In the genomic region with DNA sequence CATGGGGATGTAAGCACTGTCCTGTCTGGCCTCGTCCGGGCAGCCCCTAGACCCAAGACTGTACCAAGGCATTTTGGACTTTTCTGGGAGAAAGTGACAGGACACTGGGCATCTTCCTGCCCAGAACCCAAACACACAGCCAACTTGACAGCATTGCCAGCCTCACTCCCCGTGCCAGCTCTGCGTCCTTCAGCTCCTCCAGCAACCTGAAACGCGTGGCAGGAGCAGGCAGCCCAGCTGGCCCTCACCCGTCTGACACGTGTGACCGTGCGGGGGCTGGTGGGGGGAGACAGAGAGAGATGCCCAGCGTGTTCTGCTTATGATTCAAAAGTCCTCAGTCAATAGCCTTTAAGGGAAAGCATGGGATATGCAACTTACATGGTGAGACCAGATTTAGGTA, we compare ENCODE assay signal across 17 cellular contexts. TPM values are rescaled to one million over a fixed set of nuclear protein-coding genes. Genes with fewer than 3 reads are reported as not detected.
DNase-seq lines count a peak whose midpoint lies in the region; ATAC-seq, FAIRE-seq and TF ChIP-seq lines count a peak whose summit lies in the region.
"Had no signal": no experiment of that assay in that cellular context is flagged by ENCODE, and none has a peak within 500 bp of the region (broad histone marks: within the 10 kb centered on the region; RNA-seq: fewer than 3 reads in every experiment).

No MANE protein-coding gene starts in this region.

- H3K9me3 ChIP-seq in GM23248 (ENCODE audit: low read depth), result no peaks in the 10 kb centered on the region
- no peaks in the 10 kb centered on the region for H3K9me3 ChIP-seq in ascending aorta
- H3K9me3 ChIP-seq in heart left ventricle, result no peaks in the 10 kb centered on the region
- no peaks in the 10 kb centered on the region for H3K9me3 ChIP-seq in psoas muscle
- H3K9me3 ChIP-seq in HepG2 (ENCODE audit: low read length), result no peaks in the 10 kb centered on the region
- H3K9me3 ChIP-seq in esophagus squamous epithelium, result no peaks in the 10 kb centered on the region
- H3K9me3 ChIP-seq: BLaER1 treated with 17β-estradiol and CSF1 and Interleukin-3, amounts not matched to agents 10 nM and 100 nM; Peyer's patch; prostate gland had no signal

- in situ Hi-C loops in GM23248 (cut with MboI) (no loop called here), HepG2 (cut with HindIII; ENCODE audit: extremely low pct_ligation_motif_present, low pct_unique_long_range_greater_than_20kb) (no loop called here)

- ATAC-seq in heart left ventricle (peak; percentile 52 to 83 (median 67)), psoas muscle (peak; percentile 82 to 90 (median 88)), HepG2 (no peak), HG03520 (IDR thresholded peaks at IDR 0.05; ENCODE audit: unreplicated experiment) (no peak)
- ATAC-seq: activated CD8-positive, alpha-beta T cell treated with anti-CD3 and anti-CD28 coated beads for 36 hours; stimulated activated effector memory CD8-positive, alpha-beta T cell treated with anti-CD3 and anti-CD28 coated beads, Interleukin-12 subunit alpha, Interleukin-12 subunit beta, amount 100 ng/mL, for 72 hours had no signal

- TF ChIP-seq RAD21 in HepG2 (CRISPR knock-in tag; IDR thresholded peaks at IDR 0.05), result no peak

- H3K27ac ChIP-seq in GM23248, result peak overlapping the region; percentile 66
- H3K27ac ChIP-seq in ascending aorta, result peak overlapping the region; percentile 26 to 49
- peak overlapping the region; percentile 55 to 89 (median 76) for H3K27ac ChIP-seq in heart left ventricle
- peak overlapping the region; percentile 61 for H3K27ac ChIP-seq in psoas muscle
- no peak overlapping the region for H3K27ac ChIP-seq in HepG2 (ENCODE audit: extremely low read length, insufficient read depth, low read length)
- H3K27ac ChIP-seq in esophagus squamous epithelium, result peak overlapping the region in 1 of 4 donors; percentile 5
- H3K27ac ChIP-seq: Peyer's patch, prostate gland had no signal

- POLR2A ChIA-PET in HepG2 (lab: Yijun Ruan, JAX), result no interaction called here

- no TSS peak for BruUV-seq in HepG2 (replicated peaks; lab: Mats Ljungman, UMichigan)

- H3K4me3 ChIP-seq in GM23248, result no peak overlapping the region
- H3K4me3 ChIP-seq in ascending aorta, result peak overlapping the region in 1 of 2 donors; percentile 6
- H3K4me3 ChIP-seq in heart left ventricle, result no peak overlapping the region
- H3K4me3 ChIP-seq in psoas muscle, result no peak overlapping the region
- H3K4me3 ChIP-seq in HepG2 (replicated peaks in 1 of 3; ENCODE audit: insufficient read depth in 1 of 3, low read depth in 2 of 3, low read length in 3 of 3), result no peak overlapping the region
- no peak overlapping the region for H3K4me3 ChIP-seq in esophagus squamous epithelium
- H3K4me3 ChIP-seq: BLaER1 treated with 17β-estradiol and CSF1 and Interleukin-3, amounts not matched to agents 10 nM and 100 nM; Peyer's patch; prostate gland had no signal

- H3K4me2 ChIP-seq in GM23248 (ENCODE audit: unreplicated experiment) (peak overlapping the region; percentile 8), HepG2 (ENCODE audit: low read depth, low read length) (no peak overlapping the region)

- H3K27me3 ChIP-seq in GM23248 (replicated peaks; ENCODE audit: insufficient read depth), result no peaks in the 10 kb centered on the region
- H3K27me3 ChIP-seq in ascending aorta, result no peaks in the 10 kb centered on the region
- no peaks in the 10 kb centered on the region for H3K27me3 ChIP-seq in heart left ventricle
- H3K27me3 ChIP-seq in psoas muscle (ENCODE audit: insufficient read depth in 3 of 3, low read length in 2 of 3), result no peaks in the 10 kb centered on the region
- H3K27me3 ChIP-seq in HepG2 (ENCODE audit: control insufficient read depth in 1 of 2, insufficient read depth in 2 of 2, low read length in 2 of 2), result peaks cover 2 to 3% of the 10 kb centered on the region in 2 experiments; a peak in 2 of 5 replicates
- no peaks in the 10 kb centered on the region for H3K27me3 ChIP-seq in esophagus squamous epithelium
- H3K27me3 ChIP-seq: Peyer's patch had no signal

- CTCF ChIA-PET in HepG2 (lab: Yijun Ruan, JAX; ENCODE audit: low intra/inter-chr PET ratio, low total read pairs), result interaction anchor here (1.3 kb wide), 1 partner anchor 343 kb away, joined by 5 read pairs; no protein-coding TSS in a partner anchor

- intact Hi-C loops in ascending aorta (cut with DNase I) (loop anchor here (1.0 to 5.0 kb wide), 3 partner anchors 36 to 341 kb away; a partner anchor contains a TSS), heart left ventricle (cut with DNase I) (loop anchor here in 8 of 10 donors (2.0 to 10.0 kb wide), 5 partner anchors 36 to 366 kb away; a partner anchor contains a TSS), psoas muscle (cut with DNase I) (loop anchor here in 1 of 2 donors (5.0 kb wide), 1 partner anchor 56 kb away; a partner anchor contains a TSS), HepG2 (cut with micrococcal nuclease; ENCODE audit: unreplicated experiment) (loop anchor here (1.0 kb wide), 1 partner anchor 365 kb away; no protein-coding TSS in a partner anchor), esophagus squamous epithelium (cut with DNase I) (no loop called here)

- WGBS in GM23248 (ENCODE audit: low coverage in 1 of 2, low lambda C conversion rate in 2 of 2, missing lambda C conversion rate in 2 of 2), 2 experiments, result 7% methylated on average over 11 of the region's 11 CpGs
- WGBS in heart left ventricle, 4 donors, result 48 to 77% (median 61%) methylated on average over 11 of the region's 11 CpGs
- 38 to 44% (median 39%) methylated on average over 11 of the region's 11 CpGs for WGBS in psoas muscle, 3 donors
- WGBS in HepG2 (ENCODE audit: low lambda C conversion rate), result 33% methylated on average over 9 of the region's 11 CpGs
- 64 to 71% methylated on average over 1 to 11 of the region's 11 CpGs for WGBS in esophagus squamous epithelium, 2 donors

- no peak for FAIRE-seq in HepG2 (lab: Jason Lieb, UNC)

- peak overlapping the region; percentile 11; the same call in 1 of the 2 replicates for H2AFZ ChIP-seq in GM23248
- H2AFZ ChIP-seq in HepG2 (ENCODE audit: low read length), result no peak overlapping the region

- peak; percentile 77 for DNase-seq in GM23248
- peak in 1 of 2 donors; percentile 71 for DNase-seq in ascending aorta (ENCODE audit: low spot score in 2 of 2)
- DNase-seq in heart left ventricle, result peak; percentile 62 to 81 (median 76)
- DNase-seq in psoas muscle, result peak; percentile 61 to 91
- DNase-seq in NCI-H2196 (lab: John Stamatoyannopoulos, UW; ENCODE audit: unreplicated experiment), result no peak
- no peak for DNase-seq in HepG2 (ENCODE audit: low spot score)
- no peak for DNase-seq in esophagus squamous epithelium (lab: John Stamatoyannopoulos, UW)
- DNase-seq: activated CD8-positive, alpha-beta T cell treated with anti-CD3 and anti-CD28 coated beads for 36 hours; activated gamma-delta T cell treated with Interleukin-2 at 50 U/mL for 16 hours; GOT3; NCI-H1105; Peyer's patch; stimulated activated CD4-positive, alpha-beta T cell treated with anti-CD3 and anti-CD28 coated beads, Interleukin-2, amount 100 ng/mL, for 48 hours had no signal

- TF ChIP-seq POLR2A in heart left ventricle (IDR thresholded peaks at IDR 0.05) (no peak), HepG2 (IDR thresholded peaks at IDR 0.05; ENCODE audit: insufficient read depth in 1 of 2, low read depth in 2 of 2, low read length in 2 of 2) (no peak), esophagus squamous epithelium (IDR thresholded peaks at IDR 0.05) (no peak)

- H3K9me2 ChIP-seq in GM23248 (ENCODE audit: insufficient read depth), result no peaks in the 10 kb centered on the region

- H3K4me1 ChIP-seq in GM23248 (ENCODE audit: insufficient read depth), result peaks cover 36% of the 10 kb centered on the region
- peaks cover 0 to 8% of the 10 kb centered on the region in 2 donors for H3K4me1 ChIP-seq in ascending aorta
- peaks cover 0 to 96% (median 73%) of the 10 kb centered on the region in 12 donors for H3K4me1 ChIP-seq in heart left ventricle
- H3K4me1 ChIP-seq in psoas muscle, result peaks cover 46% of the 10 kb centered on the region
- H3K4me1 ChIP-seq in HepG2 (ENCODE audit: insufficient read depth, low read length), result peaks cover 13% of the 10 kb centered on the region
- H3K4me1 ChIP-seq in esophagus squamous epithelium, result peaks cover 7 to 81% (median 32%) of the 10 kb centered on the region in 3 donors
- H3K4me1 ChIP-seq: prostate gland had no signal

- H3K79me2 ChIP-seq in GM23248 (ENCODE audit: insufficient read depth), result no peaks in the 10 kb centered on the region
- no peaks in the 10 kb centered on the region for H3K79me2 ChIP-seq in HepG2 (ENCODE audit: insufficient read depth, low read length)

- H3K9ac ChIP-seq in GM23248 (peak overlapping the region; percentile 53), HepG2 (ENCODE audit: insufficient read depth, low read depth, low read length) (no peak overlapping the region)

- H4K20me1 ChIP-seq in GM23248 (ENCODE audit: insufficient read depth) (no peaks in the 10 kb centered on the region), HepG2 (ENCODE audit: insufficient read depth, low read length) (no peaks in the 10 kb centered on the region)

- no peak for TF ChIP-seq EP300 in HepG2 (IDR thresholded peaks at IDR 0.05; ENCODE audit: low read depth in 2 of 2, low read length in 2 of 2)
- TF ChIP-seq EP300 in HepG2 (CRISPR knock-in tag; IDR thresholded peaks at IDR 0.05; ENCODE audit: borderline replicate concordance), result no peak

- peaks cover 30% of the 10 kb centered on the region; the same call in 1 of the 2 replicates for H3F3A ChIP-seq in GM23248 (ENCODE audit: insufficient read depth)

- TF ChIP-seq CTCF in ascending aorta (IDR thresholded peaks at IDR 0.05) (no peak), heart left ventricle (IDR thresholded peaks at IDR 0.05) (no peak), psoas muscle (IDR thresholded peaks at IDR 0.05) (no peak), HepG2 (CRISPR knock-in tag; IDR thresholded peaks at IDR 0.05) (no peak), esophagus squamous epithelium (IDR thresholded peaks at IDR 0.05) (no peak)

- H3K36me3 ChIP-seq in GM23248 (ENCODE audit: low read depth) (no peaks in the 10 kb centered on the region), ascending aorta (no peaks in the 10 kb centered on the region), heart left ventricle (no peaks in the 10 kb centered on the region), psoas muscle (ENCODE audit: insufficient read depth in 1 of 2, low read depth in 1 of 2) (no peaks in the 10 kb centered on the region), HepG2 (replicated peaks in 1 of 2; ENCODE audit: control insufficient read depth in 1 of 2, insufficient read depth in 2 of 2, low read length in 2 of 2) (no peaks in the 10 kb centered on the region), esophagus squamous epithelium (no peaks in the 10 kb centered on the region)
- H3K36me3 ChIP-seq: BLaER1 treated with 17β-estradiol and CSF1 and Interleukin-3, amounts not matched to agents 10 nM and 100 nM; Peyer's patch; prostate gland had no signal

RNA-seq across cellular contexts. Expression of a gene that starts 50.3 kb away (rescaled TPM):
- total RNA-seq in GM23248 (2014; rRNA removed; shearing (Covaris generic)), result 1.9 and 3.0 TPM in 2 replicates
- polyA plus RNA-seq in GM23248 (2016; fragmentation: Nextera tagmentation; extraction: Ambion mirVana) (7.3 TPM in 2 replicates), heart left ventricle (1 to 10 TPM; 1.2 TPM), psoas muscle (under 1 TPM; 0.75 to 0.81 (median 0.80) TPM), HepG2 (2011; rRNA removed) (11.8 and 14.4 TPM in 2 replicates)
- total RNA-seq in ascending aorta (0.64 TPM), heart left ventricle (1 to 10 TPM in 8 of 9 donors, under 1 TPM in 1; 0.76 to 6.2 (median 1.8) TPM), psoas muscle (1 to 10 TPM in 3 of 4 donors, under 1 TPM in 1; 0.64 to 2.2 (median 1.3) TPM), HepG2 (2016; rRNA removed; fragmentation: Illumina TruSeq; extraction: Trizol) (5.3 and 8.6 TPM in 2 replicates), esophagus squamous epithelium (1 to 10 TPM in 3 of 4 donors, under 1 TPM in 1; 0.87 to 3.1 (median 2.3) TPM)
- total RNA-seq in HepG2 (2016; cell fraction: cytosol; rRNA removed; fragmentation: Illumina TruSeq; extraction: Trizol; ENCODE audit: low read depth), result 3.3 and 4.1 TPM in 2 replicates
- total RNA-seq in HepG2 (2016; cell fraction: insoluble cytoplasmic fraction; rRNA removed; fragmentation: Illumina TruSeq; extraction: Trizol), result 5.0 and 9.4 TPM in 2 replicates
- 6.3 and 7.6 TPM in 2 replicates for total RNA-seq in HepG2 (2016; cell fraction: membrane; rRNA removed; fragmentation: Illumina TruSeq; extraction: Trizol)
- total RNA-seq in HepG2 (2016; cell fraction: nucleus; rRNA removed; fragmentation: Illumina TruSeq; extraction: Trizol), result 9.6 and 10.1 TPM in 2 replicates
- 11.4 and 13.2 TPM in 2 replicates for polyA plus RNA-seq in HepG2 (2011; cell fraction: cytosol; rRNA removed)
- polyA plus RNA-seq in HepG2 (2011; cell fraction: nucleus; rRNA removed), result 10.9 and 11.3 TPM in 2 replicates
- 13.5 and 17.5 TPM in 2 replicates for polyA plus RNA-seq in HepG2 (2012)
- polyA plus RNA-seq in HepG2 (2016; cell fraction: cytosol; fragmentation: Illumina TruSeq; extraction: Trizol; ENCODE audit: low read depth), result 5.1 and 5.8 TPM in 2 replicates
- 6.5 and 10.2 TPM in 2 replicates for polyA plus RNA-seq in HepG2 (2016; cell fraction: insoluble cytoplasmic fraction; fragmentation: Illumina TruSeq; extraction: Trizol; ENCODE audit: low read depth)
- 8.9 and 9.6 TPM in 2 replicates for polyA plus RNA-seq in HepG2 (2016; cell fraction: membrane; fragmentation: Illumina TruSeq; extraction: Trizol; ENCODE audit: low read depth)
- 19.0 and 21.6 TPM in 2 replicates for polyA plus RNA-seq in HepG2 (2016; cell fraction: nucleus; fragmentation: Illumina TruSeq; extraction: Trizol; ENCODE audit: insufficient read depth, low read depth)
- polyA minus RNA-seq in HepG2 (2011; rRNA and poly(A)+ RNA removed; ENCODE audit: low replicate concordance), result 18.5 and 33.8 TPM in 2 replicates
- 8.6 and 10.2 TPM in 2 replicates for polyA minus RNA-seq in HepG2 (2011; cell fraction: cytosol; rRNA and poly(A)+ RNA removed)
- 11.1 and 12.4 TPM in 2 replicates for polyA minus RNA-seq in HepG2 (2011; cell fraction: nucleus; rRNA and poly(A)+ RNA removed)

RNA-seq across cellular contexts. Expression of a gene that starts 56.4 kb away (rescaled TPM):
- total RNA-seq in GM23248 (2014; rRNA removed; shearing (Covaris generic)), result 6.4 and 6.5 TPM in 2 replicates
- polyA plus RNA-seq in GM23248 (2016; fragmentation: Nextera tagmentation; extraction: Ambion mirVana), result 2.7 and 3.0 TPM in 2 replicates
- 42.4 TPM for total RNA-seq in ascending aorta
- 10 to 100 TPM in 6 of 9 donors, 1 to 10 TPM in 3; 6.9 to 22.8 (median 10.9) TPM for total RNA-seq in heart left ventricle
- 1 to 10 TPM; 4.8 to 8.7 TPM for polyA plus RNA-seq in heart left ventricle
- 1 to 10 TPM; 1.1 to 5.7 (median 2.5) TPM for total RNA-seq in psoas muscle
- 1 to 10 TPM in 2 of 3 donors, under 1 TPM in 1; 0.65 to 1.3 (median 1.1) TPM for polyA plus RNA-seq in psoas muscle
- total RNA-seq in HepG2 (2016; rRNA removed; fragmentation: Illumina TruSeq; extraction: Trizol), result 0.07 TPM in 1 of 2 replicates, not detected in the other
- total RNA-seq in HepG2 (2016; cell fraction: cytosol; rRNA removed; fragmentation: Illumina TruSeq; extraction: Trizol; ENCODE audit: low read depth), result not detected in 2 replicates
- 0.04 TPM in 1 of 2 replicates, not detected in the other for total RNA-seq in HepG2 (2016; cell fraction: insoluble cytoplasmic fraction; rRNA removed; fragmentation: Illumina TruSeq; extraction: Trizol)
- total RNA-seq in HepG2 (2016; cell fraction: membrane; rRNA removed; fragmentation: Illumina TruSeq; extraction: Trizol), result not detected in 2 replicates
- total RNA-seq in HepG2 (2016; cell fraction: nucleus; rRNA removed; fragmentation: Illumina TruSeq; extraction: Trizol), result 0.06 TPM in 2 replicates
- polyA plus RNA-seq in HepG2 (2011; rRNA removed), result 0.07 and 0.13 TPM in 2 replicates
- polyA plus RNA-seq in HepG2 (2011; cell fraction: cytosol; rRNA removed), result 0.05 and 0.08 TPM in 2 replicates
- polyA plus RNA-seq in HepG2 (2011; cell fraction: nucleus; rRNA removed), result 0.21 and 0.24 TPM in 2 replicates
- polyA plus RNA-seq in HepG2 (2012), result 0.13 and 0.21 TPM in 2 replicates
- polyA plus RNA-seq in HepG2 (2016; cell fraction: cytosol; fragmentation: Illumina TruSeq; extraction: Trizol; ENCODE audit: low read depth), result not detected in 2 replicates
- 0.04 TPM in 1 of 2 replicates, not detected in the other for polyA plus RNA-seq in HepG2 (2016; cell fraction: insoluble cytoplasmic fraction; fragmentation: Illumina TruSeq; extraction: Trizol; ENCODE audit: low read depth)
- polyA plus RNA-seq in HepG2 (2016; cell fraction: membrane; fragmentation: Illumina TruSeq; extraction: Trizol; ENCODE audit: low read depth), result 0.02 TPM in 1 of 2 replicates, not detected in the other
- 0.07 and 0.16 TPM in 2 replicates for polyA plus RNA-seq in HepG2 (2016; cell fraction: nucleus; fragmentation: Illumina TruSeq; extraction: Trizol; ENCODE audit: insufficient read depth, low read depth)
- 0.38 and 7.2 TPM in 2 replicates for polyA minus RNA-seq in HepG2 (2011; rRNA and poly(A)+ RNA removed; ENCODE audit: low replicate concordance)
- polyA minus RNA-seq in HepG2 (2011; cell fraction: cytosol; rRNA and poly(A)+ RNA removed), result 0.10 TPM in 1 of 2 replicates, not detected in the other
- polyA minus RNA-seq in HepG2 (2011; cell fraction: nucleus; rRNA and poly(A)+ RNA removed), result 0.12 and 0.13 TPM in 2 replicates
- total RNA-seq in esophagus squamous epithelium, result 10 to 100 TPM; 18.9 to 48.1 (median 28.4) TPM

Comparison
In these comparisons a context has a peak if more than half of its experiments do, and no peak if none do; other contexts are left out.
1. DNase-seq: peak in GM23248 (single experiment), heart left ventricle (5 of 5) and psoas muscle (2 of 2); none in NCI-H2196 (single experiment), HepG2 (single experiment) and esophagus squamous epithelium (single experiment).
2. ATAC-seq: peak in heart left ventricle (4 of 4) and psoas muscle (4 of 4); none in HepG2 (single experiment) and HG03520 (single experiment).